Comparison of ENCODE assay signal across 8 cellular contexts in the genomic region with DNA sequence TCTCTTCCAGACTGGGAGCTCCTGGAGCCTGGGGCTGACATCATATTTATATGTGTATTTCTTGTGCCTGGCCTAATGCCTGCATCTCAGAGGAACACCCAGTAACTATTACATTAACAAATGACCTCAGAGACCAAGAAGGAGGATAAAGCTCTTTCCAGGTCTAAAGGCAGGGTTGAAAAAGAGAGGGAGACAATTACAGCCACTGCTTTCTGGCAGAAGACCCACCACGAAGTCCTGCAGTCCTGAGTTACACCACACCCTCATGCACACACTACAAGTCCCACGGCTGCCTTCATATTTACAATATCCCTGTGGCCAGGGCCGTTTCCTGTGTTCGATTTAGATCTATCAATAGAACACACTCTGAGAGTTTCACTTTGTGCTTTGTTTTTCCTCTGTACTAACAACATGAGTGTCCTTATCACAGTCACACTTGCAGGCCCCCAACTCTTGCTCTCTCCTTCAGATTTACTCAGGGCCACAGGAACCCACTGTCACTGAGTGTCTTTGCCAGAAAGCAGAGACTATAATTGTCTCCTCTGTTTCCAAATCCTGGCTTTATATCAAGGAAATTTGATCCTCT.
DNase-seq lines count a peak whose midpoint lies in the region; ATAC-seq and TF ChIP-seq lines count a peak whose summit lies in the region.

No MANE protein-coding gene starts in this region.

- no peak for DNase-seq in activated T-cell treated with anti-CD3 and anti-CD28 coated beads, Interleukin-2, amount 50 U/mL, for 4 hours
- DNase-seq in activated T-cell treated with anti-CD3 and anti-CD28 coated beads, Interleukin-2, amount 50 U/mL, for 1 hour, result no peak
- DNase-seq in NOMO-1 (lab: John Stamatoyannopoulos, UW; ENCODE audit: unreplicated experiment in 2 of 2) (peak; percentile 34 to 50), fibroblast of peridontal ligament (ENCODE audit: extremely low read depth) (peak; percentile 1), testis (peak; percentile 33), activated gamma-delta T cell (lab: John Stamatoyannopoulos, UW) (no peak)

- no peak for TF ChIP-seq POLR2A in testis (IDR thresholded peaks at IDR 0.05)

- no peaks in the 10 kb centered on the region for H3K36me3 Mint-ChIP-seq in activated T-cell treated with anti-CD3 and anti-CD28 coated beads, Interleukin-2, amount 50 U/mL, for 4 hours (ENCODE audit: insufficient read depth)

- H3K36me3 ChIP-seq in testis (ENCODE audit: low read depth, missing control alignments), result no peaks in the 10 kb centered on the region

- ATAC-seq in activated T-cell treated with anti-CD3 and anti-CD28 coated beads, Interleukin-2, amount 50 U/mL, for 4 hours, result peak; percentile 70 to 77
- peak; percentile 57 for ATAC-seq in HG03060 (IDR thresholded peaks at IDR 0.05; ENCODE audit: low read depth, unreplicated experiment)
- no peak for ATAC-seq in HG03045 (IDR thresholded peaks at IDR 0.05; ENCODE audit: unreplicated experiment)

- no peak overlapping the region for H3K27ac ChIP-seq in testis

- H3K9me3 Mint-ChIP-seq in activated T-cell treated with anti-CD3 and anti-CD28 coated beads, Interleukin-2, amount 50 U/mL, for 4 hours, result no peaks in the 10 kb centered on the region

- H3K27me3 Mint-ChIP-seq in activated T-cell treated with anti-CD3 and anti-CD28 coated beads, Interleukin-2, amount 50 U/mL, for 4 hours (ENCODE audit: low read depth), result no peaks in the 10 kb centered on the region

- no peaks in the 10 kb centered on the region for H3K9me3 ChIP-seq in testis

- TF ChIP-seq CTCF in testis (IDR thresholded peaks at IDR 0.05), result no peak

- 6 to 15% methylated on average over 4 of the region's 4 CpGs for WGBS in testis, 2 donors

- H3K4me1 ChIP-seq in testis, result no peaks in the 10 kb centered on the region

- intact Hi-C loops in testis (cut with DNase I; ENCODE audit: low total_unique reads), result no loop called here

- no peaks in the 10 kb centered on the region for H3K27me3 ChIP-seq in testis

- no peak overlapping the region for H3K4me3 ChIP-seq in testis

- peaks cover 40% of the 10 kb centered on the region for H3K4me1 Mint-ChIP-seq in activated T-cell treated with anti-CD3 and anti-CD28 coated beads, Interleukin-2, amount 50 U/mL, for 4 hours (ENCODE audit: low read depth)

- H3K4me3 Mint-ChIP-seq in activated T-cell treated with anti-CD3 and anti-CD28 coated beads, Interleukin-2, amount 50 U/mL, for 4 hours, result peak overlapping the region; percentile 42

Comparison
In these comparisons a context has a peak if more than half of its experiments do, and no peak if none do; other contexts are left out.
1. DNase-seq: peak in NOMO-1 (2 of 2), fibroblast of peridontal ligament (single experiment) and testis (single experiment); none in activated T-cell treated with anti-CD3 and anti-CD28 coated beads, Interleukin-2, amount 50 U/mL, for 4 hours (single experiment), activated T-cell treated with anti-CD3 and anti-CD28 coated beads, Interleukin-2, amount 50 U/mL, for 1 hour (single experiment) and activated gamma-delta T cell (single experiment).